Comparison of ENCODE assay signal across 11 cellular contexts in genomic region chr18:35511428-35511827, GRCh38. TPM values are rescaled to one million over a fixed set of nuclear protein-coding genes. Genes with fewer than 3 reads are reported as not detected.
DNase-seq lines count a peak whose midpoint lies in the region; ATAC-seq and TF ChIP-seq lines count a peak whose summit lies in the region.
"Had no signal": no experiment of that assay in that cellular context is flagged by ENCODE, and none has a peak within 500 bp of the region (broad histone marks: within the 10 kb centered on the region; RNA-seq: fewer than 3 reads in every experiment).

No MANE protein-coding gene starts in this region.

- H3K9me3 ChIP-seq in adrenal gland (replicated peaks in 1 of 3): no peaks in the 10 kb centered on the region

- no peak overlapping the region for H3K27ac Mint-ChIP-seq in stimulated activated naive CD8-positive, alpha-beta T cell treated with anti-CD3 and anti-CD28 coated beads, Interleukin-15, amount 100 ng/mL, for 72 hours
- H3K27ac Mint-ChIP-seq: nephron had no signal

- intact Hi-C loops in adrenal gland (cut with DNase I): no loop called here

- 72 to 89% (median 74%) methylated on average over 2 of the region's 2 CpGs for WGBS in adrenal gland, 4 donors

- H3K27me3 Mint-ChIP-seq in stimulated activated naive CD8-positive, alpha-beta T cell treated with anti-CD3 and anti-CD28 coated beads, Interleukin-15, amount 100 ng/mL, for 72 hours: no peaks in the 10 kb centered on the region
- H3K27me3 Mint-ChIP-seq: central memory CD8-positive, alpha-beta T cell had no signal

- ATAC-seq in stimulated activated naive CD8-positive, alpha-beta T cell treated with anti-CD3 and anti-CD28 coated beads, Interleukin-15, Interleukin-2, amounts not matched to agents 100 U/mL and 50 U/mL, for 24 hours: peak; percentile 42
- ATAC-seq in stimulated activated naive CD8-positive, alpha-beta T cell treated with anti-CD3 and anti-CD28 coated beads, Interleukin-15, amount 100 ng/mL, for 72 hours: no peak
- peak; percentile 93 for ATAC-seq in HG02642 (IDR thresholded peaks at IDR 0.05; ENCODE audit: poor library complexity, unreplicated experiment)
- peak; percentile 89 for ATAC-seq in HG03571 (IDR thresholded peaks at IDR 0.05; ENCODE audit: unreplicated experiment)

- H3K4me3 Mint-ChIP-seq in stimulated activated naive CD8-positive, alpha-beta T cell treated with anti-CD3 and anti-CD28 coated beads, Interleukin-15, amount 100 ng/mL, for 72 hours: no peak overlapping the region
- H3K4me3 Mint-ChIP-seq: central memory CD8-positive, alpha-beta T cell; nephron had no signal

- H3K27me3 ChIP-seq in adrenal gland: no peaks in the 10 kb centered on the region

- no peaks in the 10 kb centered on the region for H3K9me3 Mint-ChIP-seq in stimulated activated naive CD8-positive, alpha-beta T cell treated with anti-CD3 and anti-CD28 coated beads, Interleukin-15, amount 100 ng/mL, for 72 hours
- H3K9me3 Mint-ChIP-seq: central memory CD8-positive, alpha-beta T cell; nephron had no signal

- H3K4me3 ChIP-seq in adrenal gland: no peak overlapping the region

- no peak overlapping the region for H3K27ac ChIP-seq in adrenal gland

- no peak for TF ChIP-seq POLR2A in adrenal gland (IDR thresholded peaks at IDR 0.05)

- H3K36me3 ChIP-seq in adrenal gland (replicated peaks in 1 of 2): no peaks in the 10 kb centered on the region

- TF ChIP-seq CTCF in adrenal gland (IDR thresholded peaks at IDR 0.05): no peak

- peaks cover 9% of the 10 kb centered on the region for H3K4me1 Mint-ChIP-seq in stimulated activated naive CD8-positive, alpha-beta T cell treated with anti-CD3 and anti-CD28 coated beads, Interleukin-15, amount 100 ng/mL, for 72 hours
- H3K4me1 Mint-ChIP-seq: central memory CD8-positive, alpha-beta T cell had no signal

- no peak for DNase-seq in stimulated activated naive CD8-positive, alpha-beta T cell treated with anti-CD3 and anti-CD28 coated beads, Interleukin-15, Interleukin-2, amounts not matched to agents 100 U/mL and 50 U/mL, for 24 hours
- no peak for DNase-seq in stimulated activated naive CD8-positive, alpha-beta T cell treated with anti-CD3 and anti-CD28 coated beads, Interleukin-15, amount 100 ng/mL, for 72 hours
- DNase-seq in LoVo (ENCODE audit: low spot score) (no peak), activated gamma-delta T cell treated with Interleukin-2 at 50 U/mL for 16 hours (no peak), adrenal gland (no peak)
- no peak for DNase-seq in stimulated activated CD4-positive, alpha-beta T cell treated with anti-CD3 and anti-CD28 coated beads, Interleukin-2, amount 100 ng/mL, for 24 hours
- DNase-seq: stimulated activated CD4-positive, alpha-beta T cell treated with anti-CD3 and anti-CD28 coated beads, Interleukin-2, amount 100 ng/mL, for 48 hours had no signal

- no peaks in the 10 kb centered on the region for H3K4me1 ChIP-seq in adrenal gland (replicated peaks in 1 of 2)

RNA-seq across cellular contexts. Expression of gene INO80C, which starts 13.7 kb away (rescaled TPM):
- 10 to 100 TPM in 4 of 8 donors, 1 to 10 TPM in 4; 3.6 to 29.6 (median 14.5) TPM for total RNA-seq in adrenal gland
- polyA plus RNA-seq in adrenal gland: 10 to 100 TPM; 19.2 to 25.6 (median 25.3) TPM
